In genomic region chr1:111133863-111134262, GRCh38 we compare ENCODE assay signal across 23 cellular contexts. TPM values are rescaled to one million over a fixed set of nuclear protein-coding genes. Genes with fewer than 3 reads are reported as not detected.
A peak's percentile ranks its signal among the peaks of the same experiment; 100 is the strongest.
DNase-seq lines count a peak whose midpoint lies in the region; ATAC-seq, FAIRE-seq and TF ChIP-seq lines count a peak whose summit lies in the region.
"Had no signal": no experiment of that assay in that cellular context is flagged by ENCODE, and none has a peak within 500 bp of the region (broad histone marks: within the 10 kb centered on the region; RNA-seq: fewer than 3 reads in every experiment).

No MANE protein-coding gene starts in this region.

- peaks cover 0 to 17% (median 0%) of the 10 kb centered on the region in 3 experiments for H3K36me3 ChIP-seq in naive thymus-derived CD4-positive, alpha-beta T cell (ENCODE audit: control insufficient read depth in 2 of 3, insufficient read depth in 3 of 3, low read length in 3 of 3)
- H3K36me3 ChIP-seq in Peyer's patch: peaks cover 0 to 34% (median 0%) of the 10 kb centered on the region in 3 donors
- H3K36me3 ChIP-seq in endodermal cell (ENCODE audit: control insufficient read depth, insufficient read depth, low read length): peaks cover 45% of the 10 kb centered on the region
- H3K36me3 ChIP-seq: colonic mucosa had no signal

- H3K27me3 ChIP-seq in naive thymus-derived CD4-positive, alpha-beta T cell (ENCODE audit: control insufficient read depth in 2 of 2, insufficient read depth in 2 of 2, low read length in 2 of 2): no peaks in the 10 kb centered on the region
- no peaks in the 10 kb centered on the region for H3K27me3 ChIP-seq in Peyer's patch
- no peaks in the 10 kb centered on the region for H3K27me3 ChIP-seq in endodermal cell (ENCODE audit: control insufficient read depth, insufficient read depth, low read length, poor library complexity, severe bottlenecking)
- H3K27me3 ChIP-seq: colonic mucosa, esophagus muscularis mucosa, gastrocnemius medialis had no signal

- no peak for DNase-seq in CD14-positive monocyte (ENCODE audit: low spot score)
- DNase-seq in H54 (ENCODE audit: insufficient read length, low spot score): no peak
- DNase-seq in activated naive CD8-positive, alpha-beta T cell treated with anti-CD3 and anti-CD28 coated beads, Interleukin-2, amount 10 ng/mL, durations not matched to agents 7 days and 5 days: no peak
- DNase-seq in naive thymus-derived CD4-positive, alpha-beta T cell: no peak
- no peak for DNase-seq in Peyer's patch
- no peak for DNase-seq in foreskin melanocyte
- no peak for DNase-seq in endodermal cell
- DNase-seq: activated gamma-delta T cell; amniotic stem cell; C1 segment of cervical spinal cord; colonic mucosa; effector memory CD8-positive, alpha-beta T cell; gastrocnemius medialis; hypothalamus; NCI-H1105 treated with DMSO at 0.1 percent for 48 hours; NCI-H2029 treated with DMSO at 0.1 percent for 48 hours; NCI-H2227 treated with DMSO at 0.1 percent for 48 hours; stimulated activated naive CD4-positive, alpha-beta T cell had no signal

- H3K27me3 Mint-ChIP-seq in CD14-positive monocyte (ENCODE audit: low read depth in 3 of 3) (no peaks in the 10 kb centered on the region), endodermal cell (ENCODE audit: insufficient read depth) (no peaks in the 10 kb centered on the region)
- H3K27me3 Mint-ChIP-seq in activated naive CD8-positive, alpha-beta T cell treated with anti-CD3 and anti-CD28 coated beads, Interleukin-2, amount 10 ng/mL, durations not matched to agents 7 days and 5 days: no peaks in the 10 kb centered on the region
- no peaks in the 10 kb centered on the region for H3K27me3 Mint-ChIP-seq in naive thymus-derived CD4-positive, alpha-beta T cell
- H3K27me3 Mint-ChIP-seq: effector memory CD8-positive, alpha-beta T cell had no signal

- H3K27ac ChIP-seq in naive thymus-derived CD4-positive, alpha-beta T cell (ENCODE audit: low read depth, low read length): no peak overlapping the region
- H3K27ac ChIP-seq in Peyer's patch (peak overlapping the region in 2 of 4 donors; percentile 44 to 63), endodermal cell (ENCODE audit: low read depth, low read length) (no peak overlapping the region)
- H3K27ac ChIP-seq: colonic mucosa, esophagus muscularis mucosa, gastrocnemius medialis, thoracic aorta had no signal

- H3K4me3 ChIP-seq in naive thymus-derived CD4-positive, alpha-beta T cell (ENCODE audit: low read length): no peak overlapping the region
- H3K4me3 ChIP-seq in Peyer's patch (no peak overlapping the region), endodermal cell (ENCODE audit: low read length) (no peak overlapping the region)
- H3K4me3 ChIP-seq: colonic mucosa, esophagus muscularis mucosa, gastrocnemius medialis, skin epidermis, thoracic aorta had no signal

- H3K27ac Mint-ChIP-seq in CD14-positive monocyte (peak overlapping the region; percentile 85 to 94 (median 88)), endodermal cell (no peak overlapping the region)
- H3K27ac Mint-ChIP-seq in activated naive CD8-positive, alpha-beta T cell treated with anti-CD3 and anti-CD28 coated beads, Interleukin-2, amount 10 ng/mL, durations not matched to agents 7 days and 5 days: peak overlapping the region; percentile 13
- peak overlapping the region in 5 of 9 donors; percentile 7 to 73 (median 12) for H3K27ac Mint-ChIP-seq in naive thymus-derived CD4-positive, alpha-beta T cell

- H3K4me3 Mint-ChIP-seq in CD14-positive monocyte (peak overlapping the region in 1 of 2 donors; percentile 54), endodermal cell (no peak overlapping the region)
- H3K4me3 Mint-ChIP-seq in activated naive CD8-positive, alpha-beta T cell treated with anti-CD3 and anti-CD28 coated beads, Interleukin-2, amount 10 ng/mL, durations not matched to agents 7 days and 5 days: no peak overlapping the region
- H3K4me3 Mint-ChIP-seq in naive thymus-derived CD4-positive, alpha-beta T cell: no peak overlapping the region
- H3K4me3 Mint-ChIP-seq: effector memory CD8-positive, alpha-beta T cell had no signal

- no peaks in the 10 kb centered on the region for H3K9me3 ChIP-seq in naive thymus-derived CD4-positive, alpha-beta T cell (ENCODE audit: control insufficient read depth in 2 of 3, low read length in 3 of 3)
- H3K9me3 ChIP-seq in Peyer's patch: no peaks in the 10 kb centered on the region
- peaks cover 4% of the 10 kb centered on the region for H3K9me3 ChIP-seq in endodermal cell (ENCODE audit: control insufficient read depth, low read length)
- H3K9me3 ChIP-seq: colonic mucosa, esophagus muscularis mucosa, gastrocnemius medialis, thoracic aorta had no signal

- POLR2A ChIA-PET in activated naive CD8-positive, alpha-beta T cell treated with anti-CD3 and anti-CD28 coated beads, Interleukin-2, amount 10 ng/mL, durations not matched to agents 7 days and 5 days (lab: Charles Lee): no interaction called here
- POLR2A ChIA-PET in naive thymus-derived CD4-positive, alpha-beta T cell (lab: Charles Lee): no interaction called here

- 100% methylated on average over 1 of the region's 1 CpG; no CpG with 5 or more reads in 1 of the 2 experiments for WGBS in endodermal cell (ENCODE audit: insufficient coverage in 1 of 2, insufficient read length in 1 of 2), 2 experiments

- TF ChIP-seq POLR2A in H54 (IDR thresholded peaks at IDR 0.05; ENCODE audit: low read depth, low read length) (no peak), Peyer's patch (IDR thresholded peaks at IDR 0.05) (no peak)

- peaks cover 0 to 5% (median 2%) of the 10 kb centered on the region in 7 donors for H3K9me3 Mint-ChIP-seq in CD14-positive monocyte
- no peaks in the 10 kb centered on the region for H3K9me3 Mint-ChIP-seq in activated naive CD8-positive, alpha-beta T cell treated with anti-CD3 and anti-CD28 coated beads, Interleukin-2, amount 10 ng/mL, durations not matched to agents 7 days and 5 days
- H3K9me3 Mint-ChIP-seq in naive thymus-derived CD4-positive, alpha-beta T cell: peaks cover 0 to 1% (median 0%) of the 10 kb centered on the region in 11 donors
- no peaks in the 10 kb centered on the region for H3K9me3 Mint-ChIP-seq in endodermal cell
- H3K9me3 Mint-ChIP-seq: effector memory CD8-positive, alpha-beta T cell had no signal

- FAIRE-seq in H54 (lab: Jason Lieb, UNC): peak; percentile 15
- FAIRE-seq: bronchial epithelial cell had no signal

- intact Hi-C loops in CD14-positive monocyte (cut with micrococcal nuclease): loop anchor here in 1 of 2 donors (10.0 kb wide), 1 partner anchor 311 kb away; the partner anchor contains the start of genes ATP5PB and WDR77
- intact Hi-C loops in naive thymus-derived CD4-positive, alpha-beta T cell (cut with micrococcal nuclease): no loop called here

- peaks cover 3 to 4% of the 10 kb centered on the region in 2 donors for H3K4me1 ChIP-seq in naive thymus-derived CD4-positive, alpha-beta T cell (ENCODE audit: control insufficient read depth in 2 of 2, insufficient read depth in 2 of 2, low read length in 2 of 2)
- H3K4me1 ChIP-seq in Peyer's patch (peaks cover 0 to 13% (median 3%) of the 10 kb centered on the region in 4 donors), endodermal cell (ENCODE audit: control insufficient read depth, insufficient read depth, low read length) (no peaks in the 10 kb centered on the region)
- H3K4me1 ChIP-seq: colonic mucosa had no signal

- H3K4me1 Mint-ChIP-seq in CD14-positive monocyte: peaks cover 68% of the 10 kb centered on the region
- H3K4me1 Mint-ChIP-seq in activated naive CD8-positive, alpha-beta T cell treated with anti-CD3 and anti-CD28 coated beads, Interleukin-2, amount 10 ng/mL, durations not matched to agents 7 days and 5 days: peaks cover 25% of the 10 kb centered on the region
- H3K4me1 Mint-ChIP-seq in naive thymus-derived CD4-positive, alpha-beta T cell: peaks cover 25 to 55% (median 36%) of the 10 kb centered on the region in 7 donors
- H3K4me1 Mint-ChIP-seq in endodermal cell: peaks cover 24% of the 10 kb centered on the region

- CTCF ChIA-PET in naive thymus-derived CD4-positive, alpha-beta T cell (lab: Charles Lee): no interaction called here

- TF ChIP-seq CTCF in CD14-positive monocyte (IDR thresholded peaks at IDR 0.05) (no peak), Peyer's patch (IDR thresholded peaks at IDR 0.05) (no peak), endodermal cell (conservative IDR thresholded peaks at IDR 0.05) (no peak)

- no peak for ATAC-seq in activated naive CD8-positive, alpha-beta T cell treated with anti-CD3 and anti-CD28 coated beads, Interleukin-2, amount 10 ng/mL, durations not matched to agents 7 days and 5 days (ENCODE audit: low read depth)
- no peak for ATAC-seq in naive thymus-derived CD4-positive, alpha-beta T cell
- ATAC-seq: effector memory CD8-positive, alpha-beta T cell; gastrocnemius medialis; HepG2 had no signal

- H3K9ac ChIP-seq in endodermal cell (ENCODE audit: extremely low read depth, low read length, poor library complexity, severe bottlenecking): no peak overlapping the region

- H3K36me3 Mint-ChIP-seq in CD14-positive monocyte (peaks cover 52 to 66% of the 10 kb centered on the region in 2 donors), endodermal cell (ENCODE audit: low read depth) (peaks cover 60% of the 10 kb centered on the region)
- H3K36me3 Mint-ChIP-seq in activated naive CD8-positive, alpha-beta T cell treated with anti-CD3 and anti-CD28 coated beads, Interleukin-2, amount 10 ng/mL, durations not matched to agents 7 days and 5 days: peaks cover 44% of the 10 kb centered on the region
- peaks cover 4 to 40% (median 38%) of the 10 kb centered on the region in 5 donors for H3K36me3 Mint-ChIP-seq in naive thymus-derived CD4-positive, alpha-beta T cell

RNA-seq across cellular contexts. Expression of gene DRAM2, which starts 6.0 kb away (rescaled TPM):
- polyA plus RNA-seq in CD14-positive monocyte: 100 to 1,000 TPM; 190 to 204 TPM
- total RNA-seq in activated naive CD8-positive, alpha-beta T cell treated with anti-CD3 and anti-CD28 coated beads, Interleukin-2, amount 10 ng/mL, durations not matched to agents 7 days and 5 days: 10 to 100 TPM; 36.7 to 37.1 TPM
- 10 to 100 TPM; 26.9 to 51.6 (median 43.5) TPM for total RNA-seq in naive thymus-derived CD4-positive, alpha-beta T cell
- polyA plus RNA-seq in naive thymus-derived CD4-positive, alpha-beta T cell: 10 to 100 TPM; 76.4 to 87.5 TPM
- 10 to 100 TPM; 28.9 to 64.2 (median 48.5) TPM for total RNA-seq in Peyer's patch
- 10 to 100 TPM; 49.7 to 64.9 TPM for total RNA-seq in endodermal cell
- 57.3 TPM for polyA plus RNA-seq in endodermal cell (2013, experiment 1 of 2)
- 48.4 TPM for polyA plus RNA-seq in endodermal cell (2013, experiment 2 of 2)

RNA-seq across cellular contexts. Expression of gene CEPT1, which starts 6.2 kb away (rescaled TPM):
- 10 to 100 TPM; 20.8 to 26.9 TPM for polyA plus RNA-seq in CD14-positive monocyte
- total RNA-seq in activated naive CD8-positive, alpha-beta T cell treated with anti-CD3 and anti-CD28 coated beads, Interleukin-2, amount 10 ng/mL, durations not matched to agents 7 days and 5 days: 10 to 100 TPM; 44.1 to 46.5 TPM
- total RNA-seq in naive thymus-derived CD4-positive, alpha-beta T cell: 10 to 100 TPM; 39.1 to 57.5 (median 40.2) TPM
- polyA plus RNA-seq in naive thymus-derived CD4-positive, alpha-beta T cell: 10 to 100 TPM; 23.0 to 26.3 TPM
- total RNA-seq in Peyer's patch (10 to 100 TPM; 38.7 to 56.9 (median 43.8) TPM), endodermal cell (10 to 100 TPM; 28.0 to 33.3 TPM)
- polyA plus RNA-seq in endodermal cell (2013, experiment 1 of 2): 31.0 TPM
- 24.8 TPM for polyA plus RNA-seq in endodermal cell (2013, experiment 2 of 2)
